ENCODE assay signal across 1 cellular context in the genomic region with DNA sequence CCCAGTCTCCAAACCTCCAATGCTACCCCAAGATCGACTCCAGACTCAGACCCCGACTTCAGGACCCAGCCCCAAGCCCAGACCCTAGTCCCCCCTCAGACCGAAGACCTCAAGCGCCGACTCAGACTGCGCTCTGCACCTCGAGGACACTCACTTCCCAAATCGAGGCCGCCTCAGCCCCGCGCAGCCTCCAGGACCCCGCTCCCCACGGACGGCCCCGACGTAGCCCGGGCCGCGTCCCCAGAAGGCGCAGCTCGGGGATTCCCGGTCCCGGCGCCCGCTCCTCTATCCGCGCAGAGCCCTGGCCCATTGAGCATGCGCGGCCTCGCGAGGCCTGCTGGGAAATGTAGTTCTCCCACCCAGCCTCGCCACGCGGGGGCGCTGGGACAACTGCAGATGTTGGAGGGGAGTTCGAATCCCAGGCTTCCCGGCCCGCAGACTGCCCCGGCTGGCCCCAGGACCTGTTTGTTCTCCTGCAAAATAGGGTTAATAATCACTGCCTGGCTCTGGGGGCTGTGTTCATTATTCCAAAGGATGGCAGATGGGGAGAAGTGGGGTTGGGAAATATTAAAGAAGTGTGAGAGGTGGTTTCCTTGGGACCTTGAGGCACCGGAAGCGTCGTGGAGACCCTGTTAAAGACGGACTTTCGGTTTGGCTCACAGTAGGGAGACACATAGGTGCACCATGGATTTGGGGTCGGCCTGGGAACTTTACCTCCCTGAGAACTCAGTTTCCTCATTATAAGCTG.
TF ChIP-seq lines count a peak whose summit lies in the region.

Gene APBA3 (minus strand): TSS at position 311 of the 748 bp plus-strand sequence. CDS start 1,428 bp downstream, outside the sequence.

TF ChIP-seq in K562, 482 proteins besides CTCF, POLR2A, EP300 and RAD21 (continued from another document and continues in another):
- TF ChIP-seq MGA (IDR thresholded peaks at IDR 0.05) (no peak; the same call in 1 of the 2 replicates), ARNT (IDR thresholded peaks at IDR 0.05) (peak; percentile 61 to 72; a peak in 3 of 4 replicates), ZNF778 (CRISPR knock-in tag; IDR thresholded peaks at IDR 0.05) (no peak), ELK3 (CRISPR knock-in tag; IDR thresholded peaks at IDR 0.05) (no peak), MCM2 (IDR thresholded peaks at IDR 0.05; ENCODE audit: low read depth) (no peak), NFE2L1 (tag; IDR thresholded peaks at IDR 0.05; ENCODE audit: borderline replicate concordance, low read depth) (no peak), NFXL1 (CRISPR knock-in tag; IDR thresholded peaks at IDR 0.05) (no peak), JUN (IDR thresholded peaks at IDR 0.05; ENCODE audit: borderline replicate concordance, low read depth, low read length) (no peak), JUN (CRISPR knock-in tag; IDR thresholded peaks at IDR 0.05; ENCODE audit: borderline replicate concordance) (no peak), ZKSCAN3 (CRISPR knock-in tag; IDR thresholded peaks at IDR 0.05) (no peak), C11orf30 (IDR thresholded peaks at IDR 0.05; ENCODE audit: low read depth) (peak; percentile 78), CEBPB (tag; IDR thresholded peaks at IDR 0.05) (no peak), STAT5B (CRISPR knock-in tag; IDR thresholded peaks at IDR 0.05) (no peak), GABPB2 (CRISPR knock-in tag; conservative IDR thresholded peaks at IDR 0.05) (no peak), ZNF24 (IDR thresholded peaks at IDR 0.05) (peak; percentile 94), SREBF2 (CRISPR knock-in tag; IDR thresholded peaks at IDR 0.05) (no peak), PRMT5 (CRISPR knock-in tag; IDR thresholded peaks at IDR 0.05) (no peak), SPI1 (IDR thresholded peaks at IDR 0.05; ENCODE audit: borderline replicate concordance, low read depth, low read length) (no peak), BCOR (IDR thresholded peaks at IDR 0.05) (peak; percentile 81), EHMT2 (IDR thresholded peaks at IDR 0.05) (peak; percentile 57; the same call in 1 of the 2 replicates), NONO (IDR thresholded peaks at IDR 0.05; ENCODE audit: low read depth in 2 of 2, low read length in 1 of 2) (no peak), RFX1 (IDR thresholded peaks at IDR 0.05) (no peak; the same call in 1 of the 2 replicates), ZNF121 (CRISPR knock-in tag; conservative IDR thresholded peaks at IDR 0.05) (no peak; the same call in 1 of the 2 replicates), ZBTB7A (IDR thresholded peaks at IDR 0.05; ENCODE audit: borderline replicate concordance, control insufficient read depth, low read depth, low read length) (peak; percentile 81; the same call in 1 of the 2 replicates), BACH1 (tag; IDR thresholded peaks at IDR 0.05) (no peak), PCBP1 (IDR thresholded peaks at IDR 0.05; ENCODE audit: low read depth, low read length, poor library complexity, severe bottlenecking) (no peak), CTCFL (IDR thresholded peaks at IDR 0.05; ENCODE audit: borderline replicate concordance, insufficient read depth, low read depth, low read length, poor library complexity, severe bottlenecking) (peak; percentile 98)
- TF ChIP-seq, protein P1, sequence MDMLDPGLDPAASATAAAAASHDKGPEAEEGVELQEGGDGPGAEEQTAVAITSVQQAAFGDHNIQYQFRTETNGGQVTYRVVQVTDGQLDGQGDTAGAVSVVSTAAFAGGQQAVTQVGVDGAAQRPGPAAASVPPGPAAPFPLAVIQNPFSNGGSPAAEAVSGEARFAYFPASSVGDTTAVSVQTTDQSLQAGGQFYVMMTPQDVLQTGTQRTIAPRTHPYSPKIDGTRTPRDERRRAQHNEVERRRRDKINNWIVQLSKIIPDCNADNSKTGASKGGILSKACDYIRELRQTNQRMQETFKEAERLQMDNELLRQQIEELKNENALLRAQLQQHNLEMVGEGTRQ (CRISPR knock-in tag; IDR thresholded peaks at IDR 0.05): no peak
- TF ChIP-seq, protein P2, sequence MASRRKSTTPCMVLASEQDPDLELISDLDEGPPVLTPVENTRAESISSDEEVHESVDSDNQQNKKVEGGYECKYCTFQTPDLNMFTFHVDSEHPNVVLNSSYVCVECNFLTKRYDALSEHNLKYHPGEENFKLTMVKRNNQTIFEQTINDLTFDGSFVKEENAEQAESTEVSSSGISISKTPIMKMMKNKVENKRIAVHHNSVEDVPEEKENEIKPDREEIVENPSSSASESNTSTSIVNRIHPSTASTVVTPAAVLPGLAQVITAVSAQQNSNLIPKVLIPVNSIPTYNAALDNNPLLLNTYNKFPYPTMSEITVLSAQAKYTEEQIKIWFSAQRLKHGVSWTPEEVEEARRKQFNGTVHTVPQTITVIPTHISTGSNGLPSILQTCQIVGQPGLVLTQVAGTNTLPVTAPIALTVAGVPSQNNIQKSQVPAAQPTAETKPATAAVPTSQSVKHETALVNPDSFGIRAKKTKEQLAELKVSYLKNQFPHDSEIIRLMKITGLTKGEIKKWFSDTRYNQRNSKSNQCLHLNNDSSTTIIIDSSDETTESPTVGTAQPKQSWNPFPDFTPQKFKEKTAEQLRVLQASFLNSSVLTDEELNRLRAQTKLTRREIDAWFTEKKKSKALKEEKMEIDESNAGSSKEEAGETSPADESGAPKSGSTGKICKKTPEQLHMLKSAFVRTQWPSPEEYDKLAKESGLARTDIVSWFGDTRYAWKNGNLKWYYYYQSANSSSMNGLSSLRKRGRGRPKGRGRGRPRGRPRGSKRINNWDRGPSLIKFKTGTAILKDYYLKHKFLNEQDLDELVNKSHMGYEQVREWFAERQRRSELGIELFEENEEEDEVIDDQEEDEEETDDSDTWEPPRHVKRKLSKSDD (conservative IDR thresholded peaks at IDR 0.05; ENCODE audit: low read length): no peak
- TF ChIP-seq, protein P3, sequence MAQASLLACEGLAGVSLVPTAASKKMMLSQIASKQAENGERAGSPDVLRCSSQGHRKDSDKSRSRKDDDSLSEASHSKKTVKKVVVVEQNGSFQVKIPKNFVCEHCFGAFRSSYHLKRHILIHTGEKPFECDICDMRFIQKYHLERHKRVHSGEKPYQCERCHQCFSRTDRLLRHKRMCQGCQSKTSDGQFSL (CRISPR knock-in tag; IDR thresholded peaks at IDR 0.05): no peak
- TF ChIP-seq, protein P3 (tag; IDR thresholded peaks at IDR 0.05): no peak
- TF ChIP-seq, protein P4, sequence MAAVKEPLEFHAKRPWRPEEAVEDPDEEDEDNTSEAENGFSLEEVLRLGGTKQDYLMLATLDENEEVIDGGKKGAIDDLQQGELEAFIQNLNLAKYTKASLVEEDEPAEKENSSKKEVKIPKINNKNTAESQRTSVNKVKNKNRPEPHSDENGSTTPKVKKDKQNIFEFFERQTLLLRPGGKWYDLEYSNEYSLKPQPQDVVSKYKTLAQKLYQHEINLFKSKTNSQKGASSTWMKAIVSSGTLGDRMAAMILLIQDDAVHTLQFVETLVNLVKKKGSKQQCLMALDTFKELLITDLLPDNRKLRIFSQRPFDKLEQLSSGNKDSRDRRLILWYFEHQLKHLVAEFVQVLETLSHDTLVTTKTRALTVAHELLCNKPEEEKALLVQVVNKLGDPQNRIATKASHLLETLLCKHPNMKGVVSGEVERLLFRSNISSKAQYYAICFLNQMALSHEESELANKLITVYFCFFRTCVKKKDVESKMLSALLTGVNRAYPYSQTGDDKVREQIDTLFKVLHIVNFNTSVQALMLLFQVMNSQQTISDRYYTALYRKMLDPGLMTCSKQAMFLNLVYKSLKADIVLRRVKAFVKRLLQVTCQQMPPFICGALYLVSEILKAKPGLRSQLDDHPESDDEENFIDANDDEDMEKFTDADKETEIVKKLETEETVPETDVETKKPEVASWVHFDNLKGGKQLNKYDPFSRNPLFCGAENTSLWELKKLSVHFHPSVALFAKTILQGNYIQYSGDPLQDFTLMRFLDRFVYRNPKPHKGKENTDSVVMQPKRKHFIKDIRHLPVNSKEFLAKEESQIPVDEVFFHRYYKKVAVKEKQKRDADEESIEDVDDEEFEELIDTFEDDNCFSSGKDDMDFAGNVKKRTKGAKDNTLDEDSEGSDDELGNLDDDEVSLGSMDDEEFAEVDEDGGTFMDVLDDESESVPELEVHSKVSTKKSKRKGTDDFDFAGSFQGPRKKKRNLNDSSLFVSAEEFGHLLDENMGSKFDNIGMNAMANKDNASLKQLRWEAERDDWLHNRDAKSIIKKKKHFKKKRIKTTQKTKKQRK (IDR thresholded peaks at IDR 0.05; ENCODE audit: borderline replicate concordance, low read depth, low read length): no peak
